11 cellular contexts compared by ENCODE assay signal in genomic region chr2:7013761-7014160, GRCh38.
DNase-seq lines count a peak whose midpoint lies in the region; ATAC-seq, FAIRE-seq and TF ChIP-seq lines count a peak whose summit lies in the region.
"Had no signal": no experiment of that assay in that cellular context is flagged by ENCODE, and none has a peak within 500 bp of the region (broad histone marks: within the 10 kb centered on the region; RNA-seq: fewer than 3 reads in every experiment).

No MANE protein-coding gene starts in this region.

- H3K36me3 ChIP-seq in astrocyte (ENCODE audit: insufficient read depth, low read length) (no peaks in the 10 kb centered on the region), psoas muscle (ENCODE audit: insufficient read depth in 1 of 2, low read depth in 1 of 2) (no peaks in the 10 kb centered on the region), transverse colon (no peaks in the 10 kb centered on the region), testis (ENCODE audit: low read depth, missing control alignments) (no peaks in the 10 kb centered on the region)

- POLR2A ChIA-PET in activated CD8-positive, alpha-beta T cell treated with anti-CD3 and anti-CD28 coated beads for 36 hours (lab: Charles Lee), result interaction anchor here (0.9 to 1.1 kb wide), 2 partner anchors 31 to 187 kb away, joined by 3 to 4 read pairs; no protein-coding TSS in a partner anchor
- POLR2A ChIA-PET in activated CD8-positive, alpha-beta T cell treated with anti-CD3 and anti-CD28 coated beads, Interleukin-2, amount 10 ng/mL, durations not matched to agents 7 days and 5 days (lab: Charles Lee), result interaction anchor here (1.1 kb wide), 1 partner anchor 148 kb away, joined by 3 read pairs; the partner anchor contains the start of gene CMPK2

- in situ Hi-C loops in transverse colon (cut with MboI; ENCODE audit: low pct_ligation_motif_present in 1 of 4, low pct_unique_long_range_greater_than_20kb in 1 of 4, low sequenced_read_pairs in 3 of 4), result loop anchor here in 1 of 4 donors (25.0 kb wide), 1 partner anchor 101 kb away; the partner anchor contains the start of gene RNF144A

- H3K4me1 Mint-ChIP-seq in activated CD8-positive, alpha-beta T cell treated with anti-CD3 and anti-CD28 coated beads for 36 hours (ENCODE audit: low read depth), result peaks cover 17% of the 10 kb centered on the region
- peaks cover 12% of the 10 kb centered on the region for H3K4me1 Mint-ChIP-seq in activated CD8-positive, alpha-beta T cell treated with anti-CD3 and anti-CD28 coated beads, Interleukin-2, amount 10 ng/mL, durations not matched to agents 7 days and 5 days (ENCODE audit: low read depth)
- H3K4me1 Mint-ChIP-seq in astrocyte (ENCODE audit: low read depth, unreplicated experiment), result peaks cover 41% of the 10 kb centered on the region

- H3K9ac ChIP-seq in astrocyte (ENCODE audit: low read length), result peak overlapping the region; percentile 26

- peak overlapping the region; percentile 23 for H3K4me2 ChIP-seq in astrocyte (ENCODE audit: low read length)

- peaks cover 9% of the 10 kb centered on the region for H3K36me3 Mint-ChIP-seq in activated CD8-positive, alpha-beta T cell treated with anti-CD3 and anti-CD28 coated beads for 36 hours (ENCODE audit: low read depth)
- peaks cover 35% of the 10 kb centered on the region for H3K36me3 Mint-ChIP-seq in activated CD8-positive, alpha-beta T cell treated with anti-CD3 and anti-CD28 coated beads, Interleukin-2, amount 10 ng/mL, durations not matched to agents 7 days and 5 days (ENCODE audit: low read depth)
- H3K36me3 Mint-ChIP-seq in astrocyte (ENCODE audit: low read depth, unreplicated experiment), result peaks cover 4% of the 10 kb centered on the region

- peak; percentile 39 for ATAC-seq in activated CD8-positive, alpha-beta T cell treated with anti-CD3 and anti-CD28 coated beads for 36 hours
- ATAC-seq in activated CD8-positive, alpha-beta T cell treated with anti-CD3 and anti-CD28 coated beads, Interleukin-2, amount 10 ng/mL, durations not matched to agents 7 days and 5 days, result no peak
- ATAC-seq in HG02623 (IDR thresholded peaks at IDR 0.05; ENCODE audit: unreplicated experiment) (peak; percentile 8), psoas muscle (no peak)

- no peaks in the 10 kb centered on the region for H3K27me3 Mint-ChIP-seq in activated CD8-positive, alpha-beta T cell treated with anti-CD3 and anti-CD28 coated beads for 36 hours
- no peaks in the 10 kb centered on the region for H3K27me3 Mint-ChIP-seq in activated CD8-positive, alpha-beta T cell treated with anti-CD3 and anti-CD28 coated beads, Interleukin-2, amount 10 ng/mL, durations not matched to agents 7 days and 5 days (ENCODE audit: low read depth)
- H3K27me3 Mint-ChIP-seq in astrocyte (ENCODE audit: low read depth, unreplicated experiment), result no peaks in the 10 kb centered on the region

- no peak for FAIRE-seq in astrocyte (lab: Jason Lieb, UNC)
- FAIRE-seq: kidney had no signal

- no peak for TF ChIP-seq CTCF in activated CD8-positive, alpha-beta T cell treated with anti-CD3 and anti-CD28 coated beads for 36 hours (IDR thresholded peaks at IDR 0.05)
- TF ChIP-seq CTCF in astrocyte (IDR thresholded peaks at IDR 0.05; ENCODE audit: insufficient read depth, low read depth, low read length) (no peak), psoas muscle (IDR thresholded peaks at IDR 0.05) (no peak), transverse colon (IDR thresholded peaks at IDR 0.05) (no peak), testis (IDR thresholded peaks at IDR 0.05) (no peak)

- H3K27ac ChIP-seq in astrocyte (ENCODE audit: low read depth, low read length) (peak overlapping the region; percentile 14), psoas muscle (peak overlapping the region; percentile 85), transverse colon (no peak overlapping the region), testis (no peak overlapping the region)

- H3K9me3 Mint-ChIP-seq in activated CD8-positive, alpha-beta T cell treated with anti-CD3 and anti-CD28 coated beads for 36 hours, result no peaks in the 10 kb centered on the region
- no peaks in the 10 kb centered on the region for H3K9me3 Mint-ChIP-seq in activated CD8-positive, alpha-beta T cell treated with anti-CD3 and anti-CD28 coated beads, Interleukin-2, amount 10 ng/mL, durations not matched to agents 7 days and 5 days (ENCODE audit: insufficient read depth)
- H3K9me3 Mint-ChIP-seq in astrocyte (ENCODE audit: unreplicated experiment), result no peaks in the 10 kb centered on the region

- H3K27me3 ChIP-seq in astrocyte (ENCODE audit: insufficient read depth, low read length) (no peaks in the 10 kb centered on the region), psoas muscle (ENCODE audit: insufficient read depth in 3 of 3, low read length in 2 of 3) (no peaks in the 10 kb centered on the region), transverse colon (no peaks in the 10 kb centered on the region), testis (no peaks in the 10 kb centered on the region)

- TF ChIP-seq EP300 in transverse colon (IDR thresholded peaks at IDR 0.05; ENCODE audit: low read depth), result no peak

- no peaks in the 10 kb centered on the region for H3K79me2 ChIP-seq in astrocyte (ENCODE audit: insufficient read depth, low read length)

- no peak overlapping the region for H3K4me3 Mint-ChIP-seq in activated CD8-positive, alpha-beta T cell treated with anti-CD3 and anti-CD28 coated beads for 36 hours
- H3K4me3 Mint-ChIP-seq in activated CD8-positive, alpha-beta T cell treated with anti-CD3 and anti-CD28 coated beads, Interleukin-2, amount 10 ng/mL, durations not matched to agents 7 days and 5 days, result no peak overlapping the region
- H3K4me3 Mint-ChIP-seq in astrocyte (ENCODE audit: unreplicated experiment), result no peak overlapping the region

- CTCF ChIA-PET in activated CD8-positive, alpha-beta T cell treated with anti-CD3 and anti-CD28 coated beads for 36 hours (lab: Charles Lee), result interaction anchor here (0.6 to 2.5 kb wide), 14 partner anchors 8 to 186 kb away, joined by 3 to 13 read pairs (median 5); partner anchors contain the start of gene RSAD2
- CTCF ChIA-PET in activated CD8-positive, alpha-beta T cell treated with anti-CD3 and anti-CD28 coated beads, Interleukin-2, amount 10 ng/mL, durations not matched to agents 7 days and 5 days (lab: Charles Lee), result interaction anchor here (1.0 to 4.7 kb wide), 14 partner anchors 9 to 188 kb away, joined by 3 to 37 read pairs (median 4); no protein-coding TSS in a partner anchor

- WGBS in psoas muscle, 3 donors, result 0 to 26% (median 12%) methylated on average over 1 of the region's 1 CpG
- WGBS in transverse colon (ENCODE audit: low coverage in 1 of 2), 2 donors, result 17 to 57% methylated on average over 1 of the region's 1 CpG
- 44 to 62% methylated on average over 1 of the region's 1 CpG for WGBS in testis, 2 donors

- H3K27ac Mint-ChIP-seq in activated CD8-positive, alpha-beta T cell treated with anti-CD3 and anti-CD28 coated beads for 36 hours, result peak overlapping the region; percentile 48
- no peak overlapping the region for H3K27ac Mint-ChIP-seq in activated CD8-positive, alpha-beta T cell treated with anti-CD3 and anti-CD28 coated beads, Interleukin-2, amount 10 ng/mL, durations not matched to agents 7 days and 5 days
- no peak overlapping the region for H3K27ac Mint-ChIP-seq in astrocyte (ENCODE audit: unreplicated experiment)

- no peak overlapping the region for H3K4me3 ChIP-seq in astrocyte (ENCODE audit: insufficient read depth, low read depth, low read length)
- H3K4me3 ChIP-seq in psoas muscle, result no peak overlapping the region
- H3K4me3 ChIP-seq in transverse colon, result no peak overlapping the region
- H3K4me3 ChIP-seq in testis, result no peak overlapping the region

- no peaks in the 10 kb centered on the region for H3K9me3 ChIP-seq in astrocyte (ENCODE audit: insufficient read depth, low read depth, low read length)
- H3K9me3 ChIP-seq in psoas muscle, result no peaks in the 10 kb centered on the region
- H3K9me3 ChIP-seq in transverse colon, result no peaks in the 10 kb centered on the region
- H3K9me3 ChIP-seq in testis, result no peaks in the 10 kb centered on the region

- peaks cover 55% of the 10 kb centered on the region for H3K4me1 ChIP-seq in astrocyte (ENCODE audit: insufficient read depth, low read length)
- H3K4me1 ChIP-seq in psoas muscle, result peaks cover 96% of the 10 kb centered on the region
- peaks cover 4 to 19% (median 7%) of the 10 kb centered on the region in 4 donors for H3K4me1 ChIP-seq in transverse colon
- H3K4me1 ChIP-seq in testis, result peaks cover 35% of the 10 kb centered on the region

- no peaks in the 10 kb centered on the region for H4K20me1 ChIP-seq in astrocyte (ENCODE audit: insufficient read depth, low read length)

- H2AFZ ChIP-seq in astrocyte (ENCODE audit: low read depth, low read length), result no peak overlapping the region

- intact Hi-C loops in activated CD8-positive, alpha-beta T cell treated with anti-CD3 and anti-CD28 coated beads for 36 hours (cut with micrococcal nuclease), result no loop called here
- intact Hi-C loops in psoas muscle (cut with DNase I) (loop anchor here (2.0 to 5.0 kb wide), 2 partner anchors 17 to 96 kb away; partner anchors contain the start of gene RNF144A (in 1 of the 2)), transverse colon (cut with DNase I; ENCODE audit: low total_unique reads) (loop anchor here (10.0 kb wide), 1 partner anchor 99 kb away; the partner anchor contains the start of gene RNF144A), testis (cut with DNase I; ENCODE audit: low total_unique reads) (no loop called here)

- no peak for DNase-seq in activated CD8-positive, alpha-beta T cell treated with anti-CD3 and anti-CD28 coated beads for 36 hours
- no peak for DNase-seq in activated CD8-positive, alpha-beta T cell treated with anti-CD3 and anti-CD28 coated beads, Interleukin-2, amount 10 ng/mL, durations not matched to agents 7 days and 5 days
- DNase-seq in astrocyte (ENCODE audit: low read depth), result no peak
- DNase-seq in psoas muscle, result no peak
- no peak for DNase-seq in transverse colon
- no peak for DNase-seq in glomerular visceral epithelial cell (ENCODE audit: extremely low spot score)
- DNase-seq in testis, result no peak
- DNase-seq: ACHN, kidney, NCI-H1417 treated with DMSO at 0.1 percent for 48 hours had no signal

- TF ChIP-seq POLR2A in transverse colon (IDR thresholded peaks at IDR 0.05) (no peak), testis (IDR thresholded peaks at IDR 0.05) (no peak)

Comparison
In these comparisons a context has a peak if more than half of its experiments do, and no peak if none do; other contexts are left out.
1. ATAC-seq: peak in activated CD8-positive, alpha-beta T cell treated with anti-CD3 and anti-CD28 coated beads for 36 hours (single experiment) and HG02623 (single experiment); none in activated CD8-positive, alpha-beta T cell treated with anti-CD3 and anti-CD28 coated beads, Interleukin-2, amount 10 ng/mL, durations not matched to agents 7 days and 5 days (single experiment) and psoas muscle (0 of 4).
2. H3K27ac ChIP-seq: peak in astrocyte (single experiment) and psoas muscle (single experiment); none in transverse colon (0 of 4) and testis (0 of 2).
3. intact Hi-C loops: an anchor here in psoas muscle (2.0 to 5.0 kb wide) and transverse colon (10.0 kb wide); none called in activated CD8-positive, alpha-beta T cell treated with anti-CD3 and anti-CD28 coated beads for 36 hours and testis.